In genomic region chr12:109480356-109480755, GRCh38 we compare ENCODE assay signal across 19 cellular contexts. TPM values are rescaled to one million over a fixed set of nuclear protein-coding genes. Genes with fewer than 3 reads are reported as not detected.
DNase-seq lines count a peak whose midpoint lies in the region; ATAC-seq and TF ChIP-seq lines count a peak whose summit lies in the region.
"Had no signal": no experiment of that assay in that cellular context is flagged by ENCODE, and none has a peak within 500 bp of the region (broad histone marks: within the 10 kb centered on the region; RNA-seq: fewer than 3 reads in every experiment).

No MANE protein-coding gene starts in this region.

- H3K9me3 Mint-ChIP-seq in nephron, result no peaks in the 10 kb centered on the region
- H3K9me3 Mint-ChIP-seq: CD14-positive monocyte; CD4-positive, CD25-positive, alpha-beta regulatory T cell; CD8-positive, alpha-beta T cell had no signal

- H3K4me3 Mint-ChIP-seq in nephron, result peak overlapping the region; percentile 1 to 96 (median 59)
- H3K4me3 Mint-ChIP-seq: CD14-positive monocyte; CD8-positive, alpha-beta T cell had no signal

- peak; percentile 67 to 89 for DNase-seq in SJSA1 (ENCODE audit: low read depth in 1 of 2, low spot score in 2 of 2)
- peak; percentile 5 for DNase-seq in posterior vena cava (ENCODE audit: low spot score)
- no peak for DNase-seq in SHP77 (lab: John Stamatoyannopoulos, UW)
- no peak for DNase-seq in NCI-H146 treated with DMSO at 0.1 percent for 48 hours (lab: John Stamatoyannopoulos, UW; ENCODE audit: unreplicated experiment)
- DNase-seq in posterior cingulate gyrus, result no peak
- DNase-seq: 8988T; ACHN; BE2C; C1 segment of cervical spinal cord; Caco-2; Calu3; CD4-positive, CD25-positive, alpha-beta regulatory T cell; CD8-positive, alpha-beta T cell; DMS79 treated with DMSO at 0.1 percent for 48 hours had no signal

- no peak overlapping the region for H3K27ac ChIP-seq in SJSA1
- H3K27ac ChIP-seq: BLaER1 had no signal

- no peak for TF ChIP-seq CTCF in nephron (IDR thresholded peaks at IDR 0.05; ENCODE audit: unreplicated experiment in 3 of 3)

- H3K27me3 ChIP-seq in SJSA1 (replicated peaks), result no peaks in the 10 kb centered on the region
- H3K27me3 ChIP-seq: BE2C, BLaER1 had no signal

- peaks cover 76% of the 10 kb centered on the region for H3K36me3 ChIP-seq in SJSA1

- no peak for ATAC-seq in HG02642 (IDR thresholded peaks at IDR 0.05; ENCODE audit: poor library complexity, unreplicated experiment)
- ATAC-seq: CD8-positive, alpha-beta T cell; GM12878 had no signal

- H3K4me1 ChIP-seq in SJSA1 (replicated peaks), result peaks cover 29% of the 10 kb centered on the region
- H3K4me1 ChIP-seq: BE2C had no signal

- intact Hi-C loops in posterior vena cava (cut with DNase I), result no loop called here
- intact Hi-C loops in posterior cingulate gyrus (cut with DNase I), result no loop called here

- no peaks in the 10 kb centered on the region for H3K9me3 ChIP-seq in SJSA1 (replicated peaks)
- H3K9me3 ChIP-seq: BE2C, BLaER1, Caco-2 had no signal

- peaks cover 26% of the 10 kb centered on the region for H3K4me1 Mint-ChIP-seq in nephron

- H3K27ac Mint-ChIP-seq in nephron, result no peak overlapping the region
- H3K27ac Mint-ChIP-seq: CD4-positive, CD25-positive, alpha-beta regulatory T cell; CD8-positive, alpha-beta T cell had no signal

- H3K27me3 Mint-ChIP-seq in nephron (ENCODE audit: low read depth), result no peaks in the 10 kb centered on the region

- H3K4me3 ChIP-seq in SJSA1, result no peak overlapping the region
- H3K4me3 ChIP-seq: BLaER1, GM12878 had no signal

- H3K36me3 Mint-ChIP-seq in nephron (ENCODE audit: low read depth), result peaks cover 16% of the 10 kb centered on the region

RNA-seq across cellular contexts. Expression of gene UBE3B, which starts 2.9 kb away (rescaled TPM):
- total RNA-seq in SJSA1 (2014; rRNA removed; shearing (Covaris generic)), result 3,976 and 4,080 TPM in 2 replicates
- total RNA-seq in posterior vena cava, result 10 to 100 TPM; 29.5 to 34.9 TPM

RNA-seq across cellular contexts. Expression of gene KCTD10, which starts 3.3 kb away (rescaled TPM):
- total RNA-seq in SJSA1 (2014; rRNA removed; shearing (Covaris generic)), result 25.2 and 33.0 TPM in 2 replicates
- total RNA-seq in posterior vena cava, result 100 to 1,000 TPM; 136 to 138 TPM

Comparison
In these comparisons a context has a peak if more than half of its experiments do, and no peak if none do; other contexts are left out.
1. DNase-seq: peak in SJSA1 (2 of 2) and posterior vena cava (single experiment); none in SHP77 (0 of 2), NCI-H146 treated with DMSO at 0.1 percent for 48 hours (single experiment) and posterior cingulate gyrus (0 of 10).
2. RNA of gene UBE3B, which starts 2.9 kb away (total RNA-seq): 3,976 to 4,080 TPM in SJSA1; 29.5 to 34.9 TPM in posterior vena cava; every median in the first group is over 100 times any median in the second.